2 cellular contexts compared by ENCODE assay signal in genomic region chr15:40952901-40953712, GRCh38.
TF ChIP-seq lines count a peak whose summit lies in the region.

TSS of gene CHAC1 (plus strand) at chr15:40953471. CDS start at chr15:40953584, 113 bp downstream.

TF ChIP-seq in GM23338, 12 proteins besides CTCF, POLR2A, EP300 and RAD21 (continued from another document):
- TF ChIP-seq POLR2AphosphoS5 (IDR thresholded peaks at IDR 0.05; ENCODE audit: low read depth) (peak; percentile 96), JUNB (IDR thresholded peaks at IDR 0.05; ENCODE audit: unreplicated experiment) (no peak), REST (IDR thresholded peaks at IDR 0.05; ENCODE audit: unreplicated experiment) (no peak)

TF ChIP-seq in neural cell, 6 proteins besides CTCF, POLR2A, EP300 and RAD21 (continued from another document):
- TF ChIP-seq REST (IDR thresholded peaks at IDR 0.05; ENCODE audit: borderline replicate concordance) (peak; percentile 47), TAF1 (IDR thresholded peaks at IDR 0.05; ENCODE audit: low read depth) (peak; percentile 52), POLR2AphosphoS5 (IDR thresholded peaks at IDR 0.05) (peak; percentile 78), SMC3 (conservative IDR thresholded peaks at IDR 0.05; ENCODE audit: poor library complexity) (no peak), EZH2 (IDR thresholded peaks at IDR 0.05; ENCODE audit: borderline replicate concordance, insufficient read depth, low read length, poor library complexity, severe bottlenecking) (no peak)
TF ChIP-seq in neural cell: peak in this region for 4.
